Comparison of ENCODE assay signal across 16 cellular contexts in the genomic region with DNA sequence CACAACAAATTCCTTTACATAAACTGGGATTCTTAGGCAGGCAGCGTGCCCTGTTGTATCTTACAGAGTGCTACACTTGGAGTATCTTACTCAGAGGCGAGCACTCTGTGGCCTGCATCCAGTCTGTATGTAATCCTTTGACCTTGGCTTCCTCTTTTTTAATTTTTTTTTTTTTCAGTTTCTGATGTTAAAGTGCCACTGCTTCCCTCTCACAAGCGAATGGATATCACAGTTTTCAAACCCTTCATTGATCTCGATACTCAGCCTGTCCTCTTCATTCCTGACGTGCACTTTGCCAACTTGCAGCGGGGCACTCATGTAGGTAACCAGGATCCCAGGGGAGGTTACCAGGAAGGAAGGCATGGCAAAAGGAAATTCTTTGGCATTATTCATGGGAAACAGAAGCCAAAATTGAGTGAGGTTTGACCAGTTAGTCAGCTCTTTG. TPM values are rescaled to one million over a fixed set of nuclear protein-coding genes. Genes with fewer than 3 reads are reported as not detected.
DNase-seq lines count a peak whose midpoint lies in the region; ATAC-seq and TF ChIP-seq lines count a peak whose summit lies in the region.
"Had no signal": no experiment of that assay in that cellular context is flagged by ENCODE, and none has a peak within 500 bp of the region (broad histone marks: within the 10 kb centered on the region; RNA-seq: fewer than 3 reads in every experiment).

No MANE protein-coding gene starts in this region.

- no peaks in the 10 kb centered on the region for H3K27me3 Mint-ChIP-seq in activated naive CD4-positive, alpha-beta T cell treated with anti-CD3 and anti-CD28 coated beads for 36 hours (ENCODE audit: low read depth)
- H3K27me3 Mint-ChIP-seq: natural killer cell treated with Interleukin-12 subunit alpha and Interleukin-12 subunit beta and Interleukin-15 and Interleukin-18, amount 100 ng/mL, for 72 hours had no signal

- H3K4me3 Mint-ChIP-seq in activated naive CD4-positive, alpha-beta T cell treated with anti-CD3 and anti-CD28 coated beads for 36 hours: no peak overlapping the region
- H3K4me3 Mint-ChIP-seq: natural killer cell treated with Interleukin-12 subunit alpha and Interleukin-12 subunit beta and Interleukin-15 and Interleukin-18, amount 100 ng/mL, for 72 hours had no signal

- no peak for TF ChIP-seq POLR2A in gastroesophageal sphincter (IDR thresholded peaks at IDR 0.05)

- H3K27ac ChIP-seq in skin epidermis (peak overlapping the region in 14 of 21 experiments; percentile 7 to 75 (median 48)), gastroesophageal sphincter (no peak overlapping the region), RWPE1 (no peak overlapping the region)
- H3K27ac ChIP-seq: SJSA1, testis had no signal

- ATAC-seq in gastroesophageal sphincter: no peak
- ATAC-seq: natural killer cell treated with Interleukin-12 subunit alpha and Interleukin-12 subunit beta and Interleukin-15 and Interleukin-18, amount 100 ng/mL, for 72 hours had no signal

- no peak overlapping the region for H3K27ac Mint-ChIP-seq in activated naive CD4-positive, alpha-beta T cell treated with anti-CD3 and anti-CD28 coated beads for 36 hours
- H3K27ac Mint-ChIP-seq: natural killer cell treated with Interleukin-12 subunit alpha and Interleukin-12 subunit beta and Interleukin-15 and Interleukin-18, amount 100 ng/mL, for 72 hours had no signal

- H3K9me3 Mint-ChIP-seq in activated naive CD4-positive, alpha-beta T cell treated with anti-CD3 and anti-CD28 coated beads for 36 hours: no peaks in the 10 kb centered on the region
- H3K9me3 Mint-ChIP-seq: natural killer cell treated with Interleukin-12 subunit alpha and Interleukin-12 subunit beta and Interleukin-15 and Interleukin-18, amount 100 ng/mL, for 72 hours had no signal

- DNase-seq in MG63: peak; percentile 73
- DNase-seq in SKM-1 treated with dmso at 0.1 percent for 144 hours (lab: John Stamatoyannopoulos, UW; ENCODE audit: unreplicated experiment): peak; percentile 63
- DNase-seq in cardiac septum (ENCODE audit: low spot score): peak; percentile 60
- no peak for DNase-seq in NCI-H510A (lab: John Stamatoyannopoulos, UW)
- no peak for DNase-seq in activated naive CD4-positive, alpha-beta T cell treated with anti-CD3 and anti-CD28 coated beads for 36 hours
- DNase-seq in RWPE1 (ENCODE audit: low spot score): no peak
- DNase-seq: activated T-cell treated with anti-CD3 and anti-CD28 coated beads, Interleukin-2, amount 50 U/mL, for 48 hours; aorta; effector memory CD4-positive, alpha-beta T cell; NCI-H1436 treated with DMSO at 0.1 percent for 48 hours; NCI-H524; testis had no signal

- H3K27me3 ChIP-seq in MG63: no peaks in the 10 kb centered on the region
- H3K27me3 ChIP-seq in gastroesophageal sphincter: no peaks in the 10 kb centered on the region
- H3K27me3 ChIP-seq: SJSA1, testis had no signal

- no peaks in the 10 kb centered on the region for H3K9me3 ChIP-seq in MG63
- no peaks in the 10 kb centered on the region for H3K9me3 ChIP-seq in gastroesophageal sphincter
- H3K9me3 ChIP-seq: SJSA1, testis had no signal

- POLR2A ChIA-PET in RWPE1 (lab: Yijun Ruan, JAX; ENCODE audit: low non-redundant PET): no interaction called here

- intact Hi-C loops in cardiac septum (cut with DNase I): no loop called here
- intact Hi-C loops in activated naive CD4-positive, alpha-beta T cell treated with anti-CD3 and anti-CD28 coated beads for 36 hours (cut with micrococcal nuclease): loop anchor here (2.0 to 5.0 kb wide), 3 partner anchors 37 to 663 kb away; a partner anchor contains a TSS

- no peaks in the 10 kb centered on the region for H3K36me3 Mint-ChIP-seq in activated naive CD4-positive, alpha-beta T cell treated with anti-CD3 and anti-CD28 coated beads for 36 hours (ENCODE audit: low read depth)
- H3K36me3 Mint-ChIP-seq: natural killer cell treated with Interleukin-12 subunit alpha and Interleukin-12 subunit beta and Interleukin-15 and Interleukin-18, amount 100 ng/mL, for 72 hours had no signal

- WGBS in gastroesophageal sphincter (ENCODE audit: low coverage in 1 of 2), 2 donors: 63 to 79% methylated on average over 4 to 5 of the region's 6 CpGs

- peaks cover 0 to 20% (median 0%) of the 10 kb centered on the region in 3 donors for H3K4me1 ChIP-seq in gastroesophageal sphincter

- no peak overlapping the region for H3K4me3 ChIP-seq in MG63
- no peak overlapping the region for H3K4me3 ChIP-seq in skin epidermis
- H3K4me3 ChIP-seq in gastroesophageal sphincter: no peak overlapping the region
- H3K4me3 ChIP-seq: SJSA1, testis had no signal

- CTCF ChIA-PET in activated naive CD4-positive, alpha-beta T cell treated with anti-CD3 and anti-CD28 coated beads for 36 hours (lab: Charles Lee): interaction anchor here (0.7 kb wide), 1 partner anchor 76 kb away, joined by 3 read pairs; no protein-coding TSS in a partner anchor
- CTCF ChIA-PET in RWPE1 (lab: Yijun Ruan, JAX): interaction anchor here (0.7 kb wide), 1 partner anchor 74 kb away, joined by 3 read pairs; no protein-coding TSS in a partner anchor

- H3K36me3 ChIP-seq in MG63 (no peaks in the 10 kb centered on the region), gastroesophageal sphincter (no peaks in the 10 kb centered on the region)
- H3K36me3 ChIP-seq: SJSA1 had no signal

- H3K4me1 Mint-ChIP-seq in activated naive CD4-positive, alpha-beta T cell treated with anti-CD3 and anti-CD28 coated beads for 36 hours (ENCODE audit: low read depth): peaks cover 13% of the 10 kb centered on the region

- TF ChIP-seq CTCF in gastroesophageal sphincter (IDR thresholded peaks at IDR 0.05) (no peak), RWPE1 (conservative IDR thresholded peaks at IDR 0.05; ENCODE audit: low read depth) (no peak)

- no peak for TF ChIP-seq EP300 in gastroesophageal sphincter (IDR thresholded peaks at IDR 0.05)

RNA-seq across cellular contexts. Expression of a gene that starts 40.4 kb away (rescaled TPM):
- 0.46 TPM in 1 of 2 replicates, not detected in the other for total RNA-seq in MG63 (2014; rRNA removed; shearing (Covaris generic); ENCODE audit: low replicate concordance)
- total RNA-seq in cardiac septum (1.1 TPM), gastroesophageal sphincter (1 to 10 TPM; 1.3 to 6.1 (median 2.3) TPM)
- total RNA-seq in activated naive CD4-positive, alpha-beta T cell treated with anti-CD3 and anti-CD28 coated beads for 36 hours: under 1 TPM; 0.69 to 0.79 TPM

RNA-seq across cellular contexts. Expression of a gene that starts 51.5 kb away (rescaled TPM):
- total RNA-seq in MG63 (2014; rRNA removed; shearing (Covaris generic); ENCODE audit: low replicate concordance): 2.0 and 2.4 TPM in 2 replicates
- total RNA-seq in cardiac septum (22.3 TPM), gastroesophageal sphincter (10 to 100 TPM; 20.1 to 57.2 (median 33.6) TPM)
- total RNA-seq in activated naive CD4-positive, alpha-beta T cell treated with anti-CD3 and anti-CD28 coated beads for 36 hours: 1 to 10 TPM; 3.0 to 3.1 TPM

Comparison
In these comparisons a context has a peak if more than half of its experiments do, and no peak if none do; other contexts are left out.
1. DNase-seq: peak in MG63 (single experiment), SKM-1 treated with dmso at 0.1 percent for 144 hours (single experiment) and cardiac septum (single experiment); none in NCI-H510A (single experiment), activated naive CD4-positive, alpha-beta T cell treated with anti-CD3 and anti-CD28 coated beads for 36 hours (single experiment) and RWPE1 (single experiment).
2. H3K27ac ChIP-seq: peak in skin epidermis (14 of 21); none in gastroesophageal sphincter (0 of 4) and RWPE1 (single experiment).